Comparison of ENCODE assay signal across 15 cellular contexts in genomic region chr11:16792426-16792825, GRCh38. TPM values are rescaled to one million over a fixed set of nuclear protein-coding genes. Genes with fewer than 3 reads are reported as not detected.
DNase-seq lines count a peak whose midpoint lies in the region; ATAC-seq, FAIRE-seq and TF ChIP-seq lines count a peak whose summit lies in the region.
"Had no signal": no experiment of that assay in that cellular context is flagged by ENCODE, and none has a peak within 500 bp of the region (broad histone marks: within the 10 kb centered on the region; RNA-seq: fewer than 3 reads in every experiment).

No MANE protein-coding gene starts in this region.

- no peak overlapping the region for H3K4me3 ChIP-seq in smooth muscle cell

- H3K4me3 Mint-ChIP-seq in effector memory CD8-positive, alpha-beta T cell: no peak overlapping the region
- H3K4me3 Mint-ChIP-seq: activated CD4-positive, alpha-beta T cell treated with anti-CD3 and anti-CD28 coated beads, Interleukin-2, amount 10 ng/mL, durations not matched to agents 24 days and 14 days; CD4-positive, CD25-positive, alpha-beta regulatory T cell; IgD-negative memory B cell had no signal

- H3F3A ChIP-seq in smooth muscle cell (ENCODE audit: low read depth): peaks cover 11% of the 10 kb centered on the region

- no peaks in the 10 kb centered on the region for H3K36me3 ChIP-seq in smooth muscle cell (ENCODE audit: low read depth)

- ATAC-seq in effector memory CD8-positive, alpha-beta T cell (replicated peaks): peak; percentile 34

- peaks cover 0 to 35% of the 10 kb centered on the region in 2 donors for H3K4me1 Mint-ChIP-seq in effector memory CD8-positive, alpha-beta T cell (ENCODE audit: low read depth in 2 of 2)
- H3K4me1 Mint-ChIP-seq: IgD-negative memory B cell had no signal

- H4K20me1 ChIP-seq in smooth muscle cell (ENCODE audit: low read depth): no peaks in the 10 kb centered on the region

- H3K9me3 Mint-ChIP-seq in effector memory CD8-positive, alpha-beta T cell: no peaks in the 10 kb centered on the region
- H3K9me3 Mint-ChIP-seq: activated CD4-positive, alpha-beta T cell treated with anti-CD3 and anti-CD28 coated beads, Interleukin-2, amount 10 ng/mL, durations not matched to agents 24 days and 14 days; CD4-positive, CD25-positive, alpha-beta regulatory T cell; IgD-negative memory B cell had no signal

- peak overlapping the region in 1 of 2 donors; percentile 66 for H3K27ac Mint-ChIP-seq in effector memory CD8-positive, alpha-beta T cell
- H3K27ac Mint-ChIP-seq: IgD-negative memory B cell had no signal

- peak overlapping the region; percentile 93 for H3K9ac ChIP-seq in smooth muscle cell (ENCODE audit: low read depth)

- H3K9me3 ChIP-seq in smooth muscle cell (replicated peaks; ENCODE audit: low read depth): no peaks in the 10 kb centered on the region

- DNase-seq in EH (ENCODE audit: low read depth): peak; percentile 32
- DNase-seq in RCC 7860 (ENCODE audit: low spot score): peak; percentile 4
- DNase-seq in effector memory CD8-positive, alpha-beta T cell: no peak
- no peak for DNase-seq in smooth muscle cell (lab: John Stamatoyannopoulos, UW; ENCODE audit: unreplicated experiment)
- DNase-seq in GM20000 (ENCODE audit: low spot score): no peak
- no peak for DNase-seq in NCI-H345 treated with DMSO at 0.1 percent for 48 hours (lab: John Stamatoyannopoulos, UW; ENCODE audit: unreplicated experiment)
- no peak for DNase-seq in GF-D8 (lab: John Stamatoyannopoulos, UW)
- no peak for DNase-seq in caudate nucleus (lab: John Stamatoyannopoulos, UW)
- DNase-seq: activated CD4-positive, alpha-beta T cell treated with anti-CD3 and anti-CD28 coated beads, Interleukin-2, amount 10 ng/mL, durations not matched to agents 24 days and 14 days; CD4-positive, CD25-positive, alpha-beta regulatory T cell; midbrain; NCI-H1930; NK-92 treated with Interleukin-12 subunit alpha and Interleukin-12 subunit beta, amount 100 ng/mL, for 24 hours; T-helper 1 cell had no signal

- TF ChIP-seq CTCF in smooth muscle cell (IDR thresholded peaks at IDR 0.05; ENCODE audit: borderline replicate concordance, insufficient read depth, poor library complexity, severe bottlenecking): no peak
- no peak for TF ChIP-seq CTCF in GM20000 (IDR thresholded peaks at IDR 0.05; ENCODE audit: extremely low read depth, missing control alignments)

- no peak overlapping the region for H2AFZ ChIP-seq in smooth muscle cell (ENCODE audit: low read depth)

- peaks cover 13% of the 10 kb centered on the region for H3K4me1 ChIP-seq in smooth muscle cell (ENCODE audit: low read depth)

- H3K27ac ChIP-seq in smooth muscle cell (ENCODE audit: low read depth): peak overlapping the region; percentile 100
- no peak overlapping the region for H3K27ac ChIP-seq in caudate nucleus (ENCODE audit: low read depth, low read length)

- no peaks in the 10 kb centered on the region for H3K79me2 ChIP-seq in smooth muscle cell (ENCODE audit: low read depth)

- no peak for FAIRE-seq in RCC 7860 (lab: Jason Lieb, UNC)

- H3K36me3 Mint-ChIP-seq in effector memory CD8-positive, alpha-beta T cell (ENCODE audit: insufficient read depth): peaks cover 6% of the 10 kb centered on the region
- H3K36me3 Mint-ChIP-seq: CD4-positive, CD25-positive, alpha-beta regulatory T cell had no signal

- H3K27me3 ChIP-seq in smooth muscle cell (ENCODE audit: low read depth): no peaks in the 10 kb centered on the region

- peaks cover 0 to 4% of the 10 kb centered on the region in 2 donors for H3K27me3 Mint-ChIP-seq in effector memory CD8-positive, alpha-beta T cell
- H3K27me3 Mint-ChIP-seq: activated CD4-positive, alpha-beta T cell treated with anti-CD3 and anti-CD28 coated beads, Interleukin-2, amount 10 ng/mL, durations not matched to agents 24 days and 14 days; CD4-positive, CD25-positive, alpha-beta regulatory T cell had no signal

- H3K4me2 ChIP-seq in smooth muscle cell: peak overlapping the region; percentile 86

RNA-seq across cellular contexts. Expression of gene C11orf58, which starts 54.0 kb away (rescaled TPM):
- 183 and 199 TPM in 2 replicates for total RNA-seq in smooth muscle cell
- 174 and 177 TPM in 2 replicates for polyA plus RNA-seq in smooth muscle cell

Comparison
In these comparisons a context has a peak if more than half of its experiments do, and no peak if none do; other contexts are left out.
1. DNase-seq: peak in EH (single experiment) and RCC 7860 (single experiment); none in effector memory CD8-positive, alpha-beta T cell (0 of 3), smooth muscle cell (single experiment), GM20000 (single experiment), NCI-H345 treated with DMSO at 0.1 percent for 48 hours (single experiment), GF-D8 (single experiment) and caudate nucleus (0 of 61).